In the genomic region with DNA sequence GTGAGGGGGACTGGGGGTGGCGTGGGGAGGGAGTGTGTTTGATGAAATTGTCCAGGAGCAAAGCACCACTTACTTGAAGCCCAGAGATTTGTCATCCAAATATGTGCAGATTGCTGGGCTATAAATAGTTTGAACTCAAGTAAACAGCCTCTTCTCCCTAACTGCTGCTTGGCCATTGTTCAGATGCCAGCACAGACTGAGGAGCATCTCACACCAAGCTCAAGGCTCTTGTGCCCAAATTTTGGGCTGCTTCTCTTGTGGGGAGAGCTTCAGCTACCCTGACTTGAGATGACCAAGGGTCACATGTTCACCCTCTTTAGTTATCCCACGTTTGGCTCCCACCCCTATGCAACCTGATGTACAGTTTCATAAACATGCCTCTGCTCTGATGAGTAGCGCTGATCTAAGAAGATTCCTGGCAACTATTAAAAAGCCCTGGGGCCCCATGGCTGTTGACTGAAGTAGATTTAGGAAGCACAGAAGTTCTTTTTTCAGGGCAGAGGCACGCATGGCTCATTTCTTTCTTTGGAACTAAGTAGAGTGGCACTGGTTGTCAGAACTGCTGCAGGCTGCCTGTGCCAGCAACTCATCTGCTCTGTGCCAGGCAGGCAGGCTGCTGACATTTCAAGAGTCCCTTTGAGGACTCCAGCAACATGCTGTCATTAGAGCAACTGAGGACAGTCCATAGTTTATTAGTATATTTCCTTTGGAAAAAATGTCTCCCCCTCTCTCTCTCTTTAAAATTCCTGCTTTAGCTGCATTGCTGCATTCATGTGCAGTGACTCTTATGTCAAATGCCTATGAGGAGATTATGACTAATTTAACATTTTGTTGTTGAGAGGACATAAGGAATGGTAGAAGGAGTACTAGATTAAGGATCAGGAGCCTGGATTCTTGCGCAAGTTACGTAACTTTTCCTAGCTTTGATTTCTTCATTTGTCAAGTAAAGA, we compare ENCODE assay signal across 8 cellular contexts. TPM values are rescaled to one million over a fixed set of nuclear protein-coding genes. Genes with fewer than 3 reads are reported as not detected.
A peak's percentile ranks its signal among the peaks of the same experiment; 100 is the strongest.
DNase-seq lines count a peak whose midpoint lies in the region; ATAC-seq and TF ChIP-seq lines count a peak whose summit lies in the region.
"Had no signal": no experiment of that assay in that cellular context is flagged by ENCODE, and none has a peak within 500 bp of the region (broad histone marks: within the 10 kb centered on the region; RNA-seq: fewer than 3 reads in every experiment).

No MANE protein-coding gene starts in this region.

- peak overlapping the region; percentile 33 for H3K4me2 ChIP-seq in KMS-11

- no peak for TF ChIP-seq CTCF in KMS-11 (conservative IDR thresholded peaks at IDR 0.05; ENCODE audit: low read depth, low read length)
- no peak for TF ChIP-seq CTCF in lower leg skin (IDR thresholded peaks at IDR 0.05)
- TF ChIP-seq CTCF in type B pancreatic cell (conservative IDR thresholded peaks at IDR 0.05) = no peak

- H3K4me1 ChIP-seq in KMS-11 (ENCODE audit: low read depth, poor library complexity, severe bottlenecking) = peaks cover 39% of the 10 kb centered on the region

- intact Hi-C loops in lower leg skin (cut with DNase I; ENCODE audit: low total_unique reads) = no loop called here

- H3K9ac ChIP-seq in KMS-11 = no peak overlapping the region

- no peaks in the 10 kb centered on the region for H3K27me3 ChIP-seq in KMS-11 (ENCODE audit: insufficient read depth, low read depth)

- H4K20me1 ChIP-seq in KMS-11 (ENCODE audit: insufficient read depth) = no peaks in the 10 kb centered on the region

- H3K36me3 ChIP-seq in KMS-11 (ENCODE audit: insufficient read depth) = no peaks in the 10 kb centered on the region

- peaks cover 32% of the 10 kb centered on the region for H3K4me1 Mint-ChIP-seq in type B pancreatic cell (ENCODE audit: unreplicated experiment)

- H3K79me2 ChIP-seq in KMS-11 (ENCODE audit: insufficient read depth, low read depth) = no peaks in the 10 kb centered on the region

- WGBS in lower leg skin, 2 donors = 14 to 19% methylated on average over 6 of the region's 6 CpGs

- no peaks in the 10 kb centered on the region for H3K36me3 Mint-ChIP-seq in type B pancreatic cell

- H3K4me3 ChIP-seq in KMS-11 (IDR thresholded peaks at IDR 0.05; ENCODE audit: insufficient read depth, low read depth, low read length) (no peak overlapping the region), lower leg skin (ENCODE audit: low read depth, poor library complexity, severe bottlenecking) (no peak overlapping the region)

- ATAC-seq in HG02973 (IDR thresholded peaks at IDR 0.05; ENCODE audit: unreplicated experiment) (no peak), GM18870 (IDR thresholded peaks at IDR 0.05; ENCODE audit: unreplicated experiment) (no peak)

- peak overlapping the region; percentile 19; the same call in 1 of the 2 replicates for H2AFZ ChIP-seq in KMS-11 (ENCODE audit: low read depth)

- H3K27ac ChIP-seq in KMS-11 = peak overlapping the region; percentile 37

- no peak overlapping the region for H3K4me3 Mint-ChIP-seq in type B pancreatic cell

- TF ChIP-seq POLR2A in lower leg skin (IDR thresholded peaks at IDR 0.05) = no peak

- H3K27me3 Mint-ChIP-seq in type B pancreatic cell = no peaks in the 10 kb centered on the region

- peak overlapping the region; percentile 51 for H3K27ac Mint-ChIP-seq in type B pancreatic cell

- DNase-seq in cerebellum (ENCODE audit: low spot score) (peak; percentile 83), lower leg skin (ENCODE audit: low spot score in 2 of 2) (peak; percentile 82 to 87), type B pancreatic cell (ENCODE audit: extremely low spot score, unreplicated experiment) (no peak)
- no peak for DNase-seq in activated T-cell treated with anti-CD3 and anti-CD28 coated beads, Interleukin-2, amount 50 U/mL, for 1 hour
- DNase-seq: NCI-H1105 had no signal

- no peaks in the 10 kb centered on the region for H3K9me3 Mint-ChIP-seq in type B pancreatic cell

RNA-seq across cellular contexts. Expression of gene PKIG, which starts 9.6 kb away (rescaled TPM):
- 19.7 TPM for total RNA-seq in cerebellum
- total RNA-seq in lower leg skin = 10 to 100 TPM; 21.5 to 42.6 (median 28.2) TPM
- total RNA-seq in type B pancreatic cell (ENCODE audit: low replicate concordance) = 13.9 and 24.3 TPM in 2 replicates

RNA-seq across cellular contexts. Expression of gene SERINC3, which starts 51.0 kb away (rescaled TPM):
- total RNA-seq in cerebellum (49.5 TPM), lower leg skin (100 to 1,000 TPM; 102 to 142 (median 124) TPM), type B pancreatic cell (ENCODE audit: low replicate concordance) (47.1 and 65.6 TPM in 2 replicates)

Comparison
In these comparisons a context has a peak if more than half of its experiments do, and no peak if none do; other contexts are left out.
1. DNase-seq: peak in cerebellum (single experiment) and lower leg skin (2 of 2); none in type B pancreatic cell (single experiment) and activated T-cell treated with anti-CD3 and anti-CD28 coated beads, Interleukin-2, amount 50 U/mL, for 1 hour (single experiment).